Comparison of ENCODE assay signal across 8 cellular contexts in the genomic region with DNA sequence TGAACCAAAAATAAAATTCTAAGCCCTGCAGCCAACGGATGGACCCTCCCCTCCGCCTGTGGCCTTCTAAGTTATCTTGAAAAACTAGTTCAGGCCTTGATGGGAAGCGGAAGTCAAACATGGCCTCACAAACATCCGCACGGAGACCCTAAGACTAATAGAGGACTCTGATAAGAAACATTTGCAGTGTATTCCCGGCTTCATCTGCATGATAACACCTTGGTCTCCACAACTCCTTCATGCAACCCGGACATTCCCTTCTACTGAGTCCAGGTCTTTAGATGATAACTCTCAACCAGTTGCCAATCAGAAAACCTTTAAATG. TPM values are rescaled to one million over a fixed set of nuclear protein-coding genes. Genes with fewer than 3 reads are reported as not detected.
DNase-seq lines count a peak whose midpoint lies in the region; ATAC-seq, FAIRE-seq and TF ChIP-seq lines count a peak whose summit lies in the region.

No MANE protein-coding gene starts in this region.

- H3K4me1 ChIP-seq in adrenal gland (replicated peaks in 1 of 2) (peaks cover 10 to 37% of the 10 kb centered on the region in 2 donors), tibial artery (peaks cover 0 to 49% (median 20%) of the 10 kb centered on the region in 4 donors)

- H3K27ac ChIP-seq in adrenal gland (peak overlapping the region; percentile 93 to 98 (median 98)), layer of hippocampus (ENCODE audit: low read depth, low read length) (peak overlapping the region; percentile 92), tibial artery (peak overlapping the region; percentile 96 to 98)

- WGBS in adrenal gland, 4 donors, result 12 to 24% (median 17%) methylated on average over 5 to 7 of the region's 7 CpGs

- TF ChIP-seq CTCF in adrenal gland (IDR thresholded peaks at IDR 0.05) (no peak), tibial artery (IDR thresholded peaks at IDR 0.05) (no peak)

- peak; percentile 19 for ATAC-seq in HG03460 (IDR thresholded peaks at IDR 0.05; ENCODE audit: unreplicated experiment)

- TF ChIP-seq POLR2A in adrenal gland (IDR thresholded peaks at IDR 0.05), result no peak

- H3K4me3 ChIP-seq in adrenal gland (peak overlapping the region in 2 of 4 donors; percentile 36 to 97), tibial artery (peak overlapping the region; percentile 88 to 94)

- FAIRE-seq in GM18507 (lab: Jason Lieb, UNC), result peak; percentile 33

- DNase-seq in GM18507 (ENCODE audit: extremely low spot score, insufficient read length, low read depth) (no peak), adrenal gland (no peak), tibial artery (no peak), 8988T (no peak), kidney tubule cell (ENCODE audit: low spot score) (no peak)
- DNase-seq in activated effector memory CD4-positive, alpha-beta T cell treated with Interleukin-2 at 50 U/mL for 16 hours, result no peak

- H3K9me3 ChIP-seq in adrenal gland (replicated peaks in 1 of 3) (no peaks in the 10 kb centered on the region), tibial artery (no peaks in the 10 kb centered on the region)

- H3K36me3 ChIP-seq in adrenal gland (replicated peaks in 1 of 2) (no peaks in the 10 kb centered on the region), tibial artery (no peaks in the 10 kb centered on the region)

- intact Hi-C loops in adrenal gland (cut with DNase I) (no loop called here), tibial artery (cut with DNase I; ENCODE audit: low total_unique reads) (no loop called here)

- H3K27me3 ChIP-seq in adrenal gland, result no peaks in the 10 kb centered on the region
- no peaks in the 10 kb centered on the region for H3K27me3 ChIP-seq in layer of hippocampus (ENCODE audit: control insufficient read depth, insufficient read depth, low read length)
- no peaks in the 10 kb centered on the region for H3K27me3 ChIP-seq in tibial artery

RNA-seq across cellular contexts. Expression of gene DAP, which starts 0.8 kb away (rescaled TPM):
- total RNA-seq in adrenal gland, result 100 to 1,000 TPM in 5 of 8 donors, 10 to 100 TPM in 3; 47.9 to 197 (median 125) TPM
- 100 to 1,000 TPM in 1 of 3 donors, 10 to 100 TPM in 2; 65.5 to 122 (median 68.4) TPM for polyA plus RNA-seq in adrenal gland
